17 cellular contexts compared by ENCODE assay signal in genomic region chr3:100426029-100426682, GRCh38.
"Had no signal": no experiment of that assay in that cellular context is flagged by ENCODE, and none has a peak within 500 bp of the region (broad histone marks: within the 10 kb centered on the region; RNA-seq: fewer than 3 reads in every experiment).

No MANE protein-coding gene starts in this region.

- H3K9me3 Mint-ChIP-seq: activated CD4-positive, alpha-beta T cell treated with anti-CD3 and anti-CD28 coated beads, Interleukin-2, amount 10 ng/mL, durations not matched to agents 7 days and 5 days; activated naive CD4-positive, alpha-beta T cell treated with anti-CD3 and anti-CD28 coated beads, Interleukin-2, amount 10 ng/mL, durations not matched to agents 7 days and 5 days; immature natural killer cell; naive thymus-derived CD8-positive, alpha-beta T cell; stimulated activated memory B cell treated with anti-CD40 and anti-IgM and Interleukin-4, amounts not matched to agents 10 μg/mL and 1 μg/mL and 100 μg/mL, for 72 hours had no signal

- H3K27ac ChIP-seq: ascending aorta, esophagus muscularis mucosa, neutrophil, parathyroid adenoma, tibial artery, vagina had no signal

- H3K27me3 ChIP-seq: ascending aorta, esophagus muscularis mucosa, neutrophil, tibial artery, vagina had no signal

- H3K27me3 Mint-ChIP-seq: stimulated activated memory B cell treated with anti-CD40 and anti-IgM and Interleukin-4, amounts not matched to agents 10 μg/mL and 1 μg/mL and 100 μg/mL, for 72 hours had no signal

- H3K9ac ChIP-seq: parathyroid adenoma had no signal

- H3K36me3 ChIP-seq: ascending aorta, esophagus muscularis mucosa, neutrophil, tibial artery, vagina had no signal

- H3K4me3 Mint-ChIP-seq: activated CD4-positive, alpha-beta T cell treated with anti-CD3 and anti-CD28 coated beads, Interleukin-2, amount 10 ng/mL, durations not matched to agents 7 days and 5 days; activated naive CD4-positive, alpha-beta T cell treated with anti-CD3 and anti-CD28 coated beads, Interleukin-2, amount 10 ng/mL, durations not matched to agents 7 days and 5 days; immature natural killer cell; naive thymus-derived CD8-positive, alpha-beta T cell; stimulated activated memory B cell treated with anti-CD40 and anti-IgM and Interleukin-4, amounts not matched to agents 10 μg/mL and 1 μg/mL and 100 μg/mL, for 72 hours had no signal

- H3K36me3 Mint-ChIP-seq: activated naive CD4-positive, alpha-beta T cell treated with anti-CD3 and anti-CD28 coated beads, Interleukin-2, amount 10 ng/mL, durations not matched to agents 7 days and 5 days; immature natural killer cell; stimulated activated memory B cell treated with anti-CD40 and anti-IgM and Interleukin-4, amounts not matched to agents 10 μg/mL and 1 μg/mL and 100 μg/mL, for 72 hours had no signal

- H3K4me1 ChIP-seq: esophagus muscularis mucosa, parathyroid adenoma, vagina had no signal

- DNase-seq: activated CD4-positive, alpha-beta T cell treated with anti-CD3 and anti-CD28 coated beads, Interleukin-2, amount 10 ng/mL, durations not matched to agents 7 days and 5 days; activated CD4-positive, CD25-positive, alpha-beta regulatory T cell; activated naive CD4-positive, alpha-beta T cell treated with anti-CD3 and anti-CD28 coated beads, Interleukin-2, amount 10 ng/mL, durations not matched to agents 7 days and 5 days; activated T-cell treated with anti-CD3 and anti-CD28 coated beads for 4 hours; foreskin melanocyte; immature natural killer cell; left cardiac atrium; naive thymus-derived CD8-positive, alpha-beta T cell; stimulated activated CD4-positive, alpha-beta T cell treated with anti-CD3 and anti-CD28 coated beads, Interleukin-2, amount 100 ng/mL, for 48 hours; SW 1271; tibial artery had no signal

- ATAC-seq: left cardiac atrium; naive thymus-derived CD8-positive, alpha-beta T cell; stimulated activated memory B cell treated with anti-CD40 and anti-IgM and Interleukin-4, amounts not matched to agents 10 μg/mL and 1 μg/mL and 100 μg/mL, for 72 hours had no signal

- H3K9me3 ChIP-seq: ascending aorta, esophagus muscularis mucosa, neutrophil, tibial artery, vagina had no signal

- H3K4me1 Mint-ChIP-seq: activated CD4-positive, alpha-beta T cell treated with anti-CD3 and anti-CD28 coated beads, Interleukin-2, amount 10 ng/mL, durations not matched to agents 7 days and 5 days; activated naive CD4-positive, alpha-beta T cell treated with anti-CD3 and anti-CD28 coated beads, Interleukin-2, amount 10 ng/mL, durations not matched to agents 7 days and 5 days; immature natural killer cell; naive thymus-derived CD8-positive, alpha-beta T cell; stimulated activated memory B cell treated with anti-CD40 and anti-IgM and Interleukin-4, amounts not matched to agents 10 μg/mL and 1 μg/mL and 100 μg/mL, for 72 hours had no signal

- H3K27ac Mint-ChIP-seq: activated CD4-positive, alpha-beta T cell treated with anti-CD3 and anti-CD28 coated beads, Interleukin-2, amount 10 ng/mL, durations not matched to agents 7 days and 5 days; activated naive CD4-positive, alpha-beta T cell treated with anti-CD3 and anti-CD28 coated beads, Interleukin-2, amount 10 ng/mL, durations not matched to agents 7 days and 5 days; immature natural killer cell; stimulated activated memory B cell treated with anti-CD40 and anti-IgM and Interleukin-4, amounts not matched to agents 10 μg/mL and 1 μg/mL and 100 μg/mL, for 72 hours had no signal

- H3K4me3 ChIP-seq: ascending aorta, esophagus muscularis mucosa, tibial artery, vagina had no signal
